In the genomic region with DNA sequence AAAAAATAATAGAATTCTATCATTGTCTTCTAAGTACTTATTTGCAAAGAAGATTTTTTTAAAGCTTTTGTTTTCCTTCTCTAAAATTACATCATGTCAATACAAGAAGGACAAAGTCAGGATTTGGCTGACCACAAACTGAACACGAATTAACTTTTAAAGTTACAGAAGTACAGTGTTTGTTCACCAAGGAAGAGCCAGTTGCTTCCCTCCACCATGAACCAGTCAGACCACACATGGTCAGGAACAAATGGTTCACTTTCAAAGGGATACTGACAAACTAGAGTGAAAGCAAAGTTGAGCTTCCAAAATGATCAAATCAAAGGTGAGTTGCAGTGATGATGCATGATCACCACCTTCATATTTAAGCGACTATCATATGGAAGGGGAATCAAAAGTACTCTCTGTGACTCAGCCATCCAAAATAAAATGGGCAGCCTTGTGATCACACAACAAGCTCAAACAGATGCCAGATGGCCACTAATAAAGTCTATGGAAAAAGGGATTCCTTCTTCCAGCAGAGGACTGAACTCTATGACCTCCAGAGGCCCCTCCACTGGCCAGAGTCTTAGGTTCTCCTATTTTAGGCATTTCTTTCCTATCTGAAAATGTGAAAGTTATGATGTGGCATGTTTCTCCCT, we compare ENCODE assay signal across 25 cellular contexts. TPM values are rescaled to one million over a fixed set of nuclear protein-coding genes. Genes with fewer than 3 reads are reported as not detected.
A peak's percentile ranks its signal among the peaks of the same experiment; 100 is the strongest.
DNase-seq lines count a peak whose midpoint lies in the region; ATAC-seq, FAIRE-seq and TF ChIP-seq lines count a peak whose summit lies in the region.
"Had no signal": no experiment of that assay in that cellular context is flagged by ENCODE, and none has a peak within 500 bp of the region (broad histone marks: within the 10 kb centered on the region; RNA-seq: fewer than 3 reads in every experiment).

No MANE protein-coding gene starts in this region.

- H3K9me3 ChIP-seq in lower lobe of right lung: no peaks in the 10 kb centered on the region
- H3K9me3 ChIP-seq: ovary, stomach had no signal

- H3K9me3 Mint-ChIP-seq in activated naive CD8-positive, alpha-beta T cell treated with anti-CD3 and anti-CD28 coated beads, Interleukin-2, amount 50 U/mL, for 24 hours: peaks cover 7% of the 10 kb centered on the region
- peaks cover 4% of the 10 kb centered on the region for H3K9me3 Mint-ChIP-seq in activated naive CD8-positive, alpha-beta T cell treated with anti-CD3 and anti-CD28 coated beads for 36 hours
- H3K9me3 Mint-ChIP-seq: activated naive CD4-positive, alpha-beta T cell treated with anti-CD3 and anti-CD28 coated beads, Interleukin-2, amount 50 U/mL, for 24 hours had no signal

- ATAC-seq in activated naive CD8-positive, alpha-beta T cell treated with anti-CD3 and anti-CD28 coated beads, Interleukin-2, amount 50 U/mL, for 24 hours: peak; percentile 24
- ATAC-seq in SK-N-SH treated with all-trans-retinoic acid at 6 μM for 48 hours: peak; percentile 24; the same call in 1 of the 3 replicates
- no peak for ATAC-seq in lower lobe of right lung
- no peak for ATAC-seq in HG03095 (IDR thresholded peaks at IDR 0.05; ENCODE audit: unreplicated experiment)
- no peak for ATAC-seq in GM18870 (IDR thresholded peaks at IDR 0.05; ENCODE audit: unreplicated experiment)
- ATAC-seq: activated CD4-positive, CD25-positive, alpha-beta regulatory T cell treated with anti-CD3 and anti-CD28 coated beads, Interleukin-2, amount 50 U/mL, for 24 hours; naive thymus-derived CD4-positive, alpha-beta T cell had no signal

- intact Hi-C loops in lower lobe of right lung (cut with DNase I): no loop called here

- no peak overlapping the region for H3K4me3 Mint-ChIP-seq in activated naive CD8-positive, alpha-beta T cell treated with anti-CD3 and anti-CD28 coated beads, Interleukin-2, amount 50 U/mL, for 24 hours
- H3K4me3 Mint-ChIP-seq in activated naive CD8-positive, alpha-beta T cell treated with anti-CD3 and anti-CD28 coated beads for 36 hours: no peak overlapping the region
- H3K4me3 Mint-ChIP-seq: activated naive CD4-positive, alpha-beta T cell treated with anti-CD3 and anti-CD28 coated beads, Interleukin-2, amount 50 U/mL, for 24 hours; naive thymus-derived CD4-positive, alpha-beta T cell had no signal

- H3K4me3 ChIP-seq in lower lobe of right lung: no peak overlapping the region
- H3K4me3 ChIP-seq: A549, ovary, stomach had no signal

- no peak overlapping the region for H3K27ac ChIP-seq in lower lobe of right lung
- H3K27ac ChIP-seq: A549, C4-2B, ovary, stomach had no signal

- H3K27ac Mint-ChIP-seq in activated naive CD8-positive, alpha-beta T cell treated with anti-CD3 and anti-CD28 coated beads, Interleukin-2, amount 50 U/mL, for 24 hours: no peak overlapping the region
- no peak overlapping the region for H3K27ac Mint-ChIP-seq in activated naive CD8-positive, alpha-beta T cell treated with anti-CD3 and anti-CD28 coated beads for 36 hours
- H3K27ac Mint-ChIP-seq: activated naive CD4-positive, alpha-beta T cell treated with anti-CD3 and anti-CD28 coated beads, Interleukin-2, amount 50 U/mL, for 24 hours; naive thymus-derived CD4-positive, alpha-beta T cell had no signal

- peaks cover 11% of the 10 kb centered on the region for H3K4me1 ChIP-seq in lower lobe of right lung

- DNase-seq in activated naive CD8-positive, alpha-beta T cell treated with anti-CD3 and anti-CD28 coated beads, Interleukin-2, amount 50 U/mL, for 24 hours: no peak
- DNase-seq in activated naive CD8-positive, alpha-beta T cell treated with anti-CD3 and anti-CD28 coated beads for 36 hours: no peak
- no peak for DNase-seq in lower lobe of right lung
- no peak for DNase-seq in stimulated activated CD4-positive, alpha-beta T cell treated with anti-CD3 and anti-CD28 coated beads, Interleukin-12 subunit alpha, Interleukin-12 subunit beta, amount 100 ng/mL, for 4 hours
- DNase-seq: DMS153; hypothalamus; KG1; kidney; naive thymus-derived CD4-positive, alpha-beta T cell; NCI-H1105 treated with DMSO at 0.1 percent for 48 hours; NCI-H2107; ovary; SIG-M5; stimulated activated CD4-positive, alpha-beta T cell treated with anti-CD3 and anti-CD28 coated beads, Interleukin-2, amount 100 ng/mL, for 24 hours; stomach had no signal

- no peaks in the 10 kb centered on the region for H3K36me3 ChIP-seq in lower lobe of right lung
- H3K36me3 ChIP-seq: ovary, stomach had no signal

- FAIRE-seq in islet of Langerhans (lab: Jason Lieb, UNC): peak; percentile 41
- FAIRE-seq: A549, colon, endometrium, kidney had no signal

- no peak for TF ChIP-seq CTCF in lower lobe of right lung (IDR thresholded peaks at IDR 0.05)

- no peaks in the 10 kb centered on the region for H3K27me3 ChIP-seq in lower lobe of right lung (ENCODE audit: low read depth)
- H3K27me3 ChIP-seq: ovary, stomach had no signal

- H3K36me3 Mint-ChIP-seq in activated naive CD8-positive, alpha-beta T cell treated with anti-CD3 and anti-CD28 coated beads, Interleukin-2, amount 50 U/mL, for 24 hours (ENCODE audit: low read depth): peaks cover 13% of the 10 kb centered on the region
- H3K36me3 Mint-ChIP-seq in activated naive CD8-positive, alpha-beta T cell treated with anti-CD3 and anti-CD28 coated beads for 36 hours: peaks cover 17% of the 10 kb centered on the region

- H3K4me1 Mint-ChIP-seq in activated naive CD8-positive, alpha-beta T cell treated with anti-CD3 and anti-CD28 coated beads, Interleukin-2, amount 50 U/mL, for 24 hours: peaks cover 19% of the 10 kb centered on the region
- H3K4me1 Mint-ChIP-seq in activated naive CD8-positive, alpha-beta T cell treated with anti-CD3 and anti-CD28 coated beads for 36 hours: peaks cover 26% of the 10 kb centered on the region

- H3K27me3 Mint-ChIP-seq in activated naive CD8-positive, alpha-beta T cell treated with anti-CD3 and anti-CD28 coated beads, Interleukin-2, amount 50 U/mL, for 24 hours: no peaks in the 10 kb centered on the region
- H3K27me3 Mint-ChIP-seq in activated naive CD8-positive, alpha-beta T cell treated with anti-CD3 and anti-CD28 coated beads for 36 hours: no peaks in the 10 kb centered on the region
- H3K27me3 Mint-ChIP-seq: activated naive CD4-positive, alpha-beta T cell treated with anti-CD3 and anti-CD28 coated beads, Interleukin-2, amount 50 U/mL, for 24 hours; naive thymus-derived CD4-positive, alpha-beta T cell had no signal

TF ChIP-seq in SK-N-SH treated with all-trans-retinoic acid at 6 μM for 48 hours, 23 proteins besides CTCF, POLR2A, EP300 and RAD21 (continues in another document):
- TF ChIP-seq RARB (CRISPR knock-in tag; IDR thresholded peaks at IDR 0.05) (no peak), TCF4 (CRISPR knock-in tag; IDR thresholded peaks at IDR 0.05; ENCODE audit: borderline replicate concordance) (no peak), CSDC2 (CRISPR knock-in tag; IDR thresholded peaks at IDR 0.05) (no peak), PATZ1 (CRISPR knock-in tag; IDR thresholded peaks at IDR 0.05; ENCODE audit: borderline replicate concordance) (no peak), ZNF565 (CRISPR knock-in tag; conservative IDR thresholded peaks at IDR 0.05; ENCODE audit: low read depth) (no peak), SNAI2 (CRISPR knock-in tag; IDR thresholded peaks at IDR 0.05) (no peak), ARNTL (CRISPR knock-in tag; IDR thresholded peaks at IDR 0.05; ENCODE audit: borderline replicate concordance, low read depth) (no peak), POU6F1 (CRISPR knock-in tag; IDR thresholded peaks at IDR 0.05; ENCODE audit: borderline replicate concordance, low read depth) (no peak), TOX (CRISPR knock-in tag; IDR thresholded peaks at IDR 0.05; ENCODE audit: borderline replicate concordance) (no peak), ZC3H10 (CRISPR knock-in tag; IDR thresholded peaks at IDR 0.05) (no peak)
- TF ChIP-seq, protein P1, sequence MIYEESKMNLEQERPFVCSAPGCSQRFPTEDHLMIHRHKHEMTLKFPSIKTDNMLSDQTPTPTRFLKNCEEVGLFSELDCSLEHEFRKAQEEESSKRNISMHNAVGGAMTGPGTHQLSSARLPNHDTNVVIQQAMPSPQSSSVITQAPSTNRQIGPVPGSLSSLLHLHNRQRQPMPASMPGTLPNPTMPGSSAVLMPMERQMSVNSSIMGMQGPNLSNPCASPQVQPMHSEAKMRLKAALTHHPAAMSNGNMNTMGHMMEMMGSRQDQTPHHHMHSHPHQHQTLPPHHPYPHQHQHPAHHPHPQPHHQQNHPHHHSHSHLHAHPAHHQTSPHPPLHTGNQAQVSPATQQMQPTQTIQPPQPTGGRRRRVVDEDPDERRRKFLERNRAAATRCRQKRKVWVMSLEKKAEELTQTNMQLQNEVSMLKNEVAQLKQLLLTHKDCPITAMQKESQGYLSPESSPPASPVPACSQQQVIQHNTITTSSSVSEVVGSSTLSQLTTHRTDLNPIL (CRISPR knock-in tag; IDR thresholded peaks at IDR 0.05; ENCODE audit: low read depth): no peak

RNA-seq across cellular contexts. Expression of gene NT5DC3, which starts 13.1 kb away (rescaled TPM):
- total RNA-seq in activated naive CD8-positive, alpha-beta T cell treated with anti-CD3 and anti-CD28 coated beads for 36 hours: 1 to 10 TPM; 9.6 TPM
- total RNA-seq in lower lobe of right lung: 4.0 TPM

Comparison
In these comparisons a context has a peak if more than half of its experiments do, and no peak if none do; other contexts are left out.
1. ATAC-seq: peak in activated naive CD8-positive, alpha-beta T cell treated with anti-CD3 and anti-CD28 coated beads, Interleukin-2, amount 50 U/mL, for 24 hours (single experiment) and SK-N-SH treated with all-trans-retinoic acid at 6 μM for 48 hours (single experiment); none in lower lobe of right lung (0 of 2), HG03095 (single experiment) and GM18870 (single experiment).